Comparison of ENCODE assay signal across 1 cellular context in the genomic region with DNA sequence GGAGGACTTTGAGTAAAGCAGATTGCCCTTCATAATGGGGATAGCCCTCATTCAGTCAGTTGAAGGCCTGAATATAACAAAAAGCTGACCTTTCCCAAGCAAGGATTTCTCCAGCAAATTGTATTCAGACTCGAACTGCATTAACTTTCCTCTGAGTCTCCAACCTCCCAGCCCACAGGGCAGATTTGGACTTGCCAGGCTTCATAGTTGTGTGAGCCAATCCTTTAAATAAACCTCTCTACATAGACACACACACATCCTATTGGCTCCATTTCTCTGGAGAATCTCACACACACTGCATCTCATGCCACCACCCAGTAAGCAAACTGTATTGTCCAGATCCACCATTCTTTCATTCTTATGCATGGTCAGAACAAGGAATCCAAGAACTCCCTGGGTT.
TF ChIP-seq lines count a peak whose summit lies in the region.

No MANE protein-coding gene starts in this region.

TF ChIP-seq in endothelial cell of umbilical vein, 7 proteins besides CTCF, POLR2A, EP300 and RAD21:
- no peak for TF ChIP-seq FOS (IDR thresholded peaks at IDR 0.05; ENCODE audit: borderline replicate concordance, insufficient read depth, low read length)
- TF ChIP-seq GATA2 (IDR thresholded peaks at IDR 0.05; ENCODE audit: insufficient read depth, insufficient read length, low read depth, low read length) = no peak
- TF ChIP-seq POLR2AphosphoS5 (IDR thresholded peaks at IDR 0.05; ENCODE audit: insufficient read depth, low read depth, low read length) = no peak
- TF ChIP-seq, protein P1, sequence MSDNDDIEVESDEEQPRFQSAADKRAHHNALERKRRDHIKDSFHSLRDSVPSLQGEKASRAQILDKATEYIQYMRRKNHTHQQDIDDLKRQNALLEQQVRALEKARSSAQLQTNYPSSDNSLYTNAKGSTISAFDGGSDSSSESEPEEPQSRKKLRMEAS (IDR thresholded peaks at IDR 0.05; ENCODE audit: insufficient read depth, insufficient read length) = no peak
- TF ChIP-seq EZH2 (IDR thresholded peaks at IDR 0.05; ENCODE audit: borderline replicate concordance, low read depth, low read length, severe bottlenecking) = no peak
- no peak for TF ChIP-seq MYC (IDR thresholded peaks at IDR 0.05; ENCODE audit: low read depth, low read length)
- no peak for TF ChIP-seq JUN (IDR thresholded peaks at IDR 0.05; ENCODE audit: borderline replicate concordance, insufficient read depth, insufficient read length, low read depth)
